In genomic region chr9:112173489-112174222, GRCh38 we compare ENCODE assay signal across 8 cellular contexts. TPM values are rescaled to one million over a fixed set of nuclear protein-coding genes. Genes with fewer than 3 reads are reported as not detected.
DNase-seq lines count a peak whose midpoint lies in the region; ATAC-seq and TF ChIP-seq lines count a peak whose summit lies in the region.
"Had no signal": no experiment of that assay in that cellular context is flagged by ENCODE, and none has a peak within 500 bp of the region (broad histone marks: within the 10 kb centered on the region; RNA-seq: fewer than 3 reads in every experiment).

No MANE protein-coding gene starts in this region.

- intact Hi-C loops in lower leg skin (cut with DNase I; ENCODE audit: low total_unique reads): no loop called here

- peak overlapping the region; percentile 85 for H3K4me2 ChIP-seq in skeletal muscle satellite cell (ENCODE audit: low read length)

- no peak for ATAC-seq in GM21723 (IDR thresholded peaks at IDR 0.05; ENCODE audit: unreplicated experiment)

- TF ChIP-seq POLR2A in lower leg skin (IDR thresholded peaks at IDR 0.05): no peak

- no peak for DNase-seq in GM12864 (ENCODE audit: low read depth)
- no peak for DNase-seq in SJCRH30
- DNase-seq in lower leg skin (ENCODE audit: low spot score in 2 of 2): no peak
- DNase-seq in amniotic stem cell (lab: John Stamatoyannopoulos, UW): no peak

- TF ChIP-seq CTCF in GM12864 (IDR thresholded peaks at IDR 0.05; ENCODE audit: low read depth, low read length, missing control alignments) (no peak), lower leg skin (IDR thresholded peaks at IDR 0.05) (no peak)

- H3K9ac ChIP-seq in skeletal muscle satellite cell (ENCODE audit: low read depth, low read length): no peak overlapping the region

- H3K36me3 ChIP-seq in SJCRH30 (no peaks in the 10 kb centered on the region), esophagus (ENCODE audit: control insufficient read depth in 2 of 2, insufficient read depth in 2 of 2, low read length in 1 of 2) (no peaks in the 10 kb centered on the region), skeletal muscle satellite cell (ENCODE audit: insufficient read depth, low read length) (no peaks in the 10 kb centered on the region)
- H3K36me3 ChIP-seq: pancreas had no signal

- H3K4me1 ChIP-seq in SJCRH30 (no peaks in the 10 kb centered on the region), esophagus (ENCODE audit: control insufficient read depth in 2 of 2, insufficient read depth in 2 of 2, low read length in 1 of 2) (peaks cover 0 to 18% of the 10 kb centered on the region in 2 donors), skeletal muscle satellite cell (ENCODE audit: control insufficient read depth, insufficient read depth, low read length) (peaks cover 8% of the 10 kb centered on the region)

- H3K4me3 ChIP-seq in GM12864 (ENCODE audit: low read depth, low read length) (peak overlapping the region; percentile 57; the same call in 1 of the 2 replicates), SJCRH30 (peak overlapping the region; percentile 74), esophagus (ENCODE audit: low read depth in 1 of 2, low read length in 2 of 2) (peak overlapping the region in 1 of 2 donors; percentile 61), skeletal muscle satellite cell (ENCODE audit: low read length) (peak overlapping the region; percentile 76), lower leg skin (ENCODE audit: low read depth, poor library complexity, severe bottlenecking) (no peak overlapping the region)

- H3K9me3 ChIP-seq in SJCRH30 (replicated peaks): no peaks in the 10 kb centered on the region
- H3K9me3 ChIP-seq in esophagus (ENCODE audit: control insufficient read depth in 2 of 2, insufficient read depth in 1 of 2, low read depth in 1 of 2, low read length in 1 of 2): no peaks in the 10 kb centered on the region
- H3K9me3 ChIP-seq in skeletal muscle satellite cell (replicated peaks; ENCODE audit: low read length): no peaks in the 10 kb centered on the region
- H3K9me3 ChIP-seq: pancreas had no signal

- H3K27ac ChIP-seq in SJCRH30: peak overlapping the region; percentile 57; the same call in 1 of the 2 replicates
- H3K27ac ChIP-seq in esophagus (ENCODE audit: low read depth in 2 of 2, low read length in 1 of 2): peak overlapping the region; percentile 88 to 91

- H3K27me3 ChIP-seq in SJCRH30: no peaks in the 10 kb centered on the region
- no peaks in the 10 kb centered on the region for H3K27me3 ChIP-seq in esophagus (ENCODE audit: control insufficient read depth in 1 of 2, insufficient read depth in 2 of 2, low read length in 2 of 2)
- H3K27me3 ChIP-seq in skeletal muscle satellite cell (ENCODE audit: control insufficient read depth, insufficient read depth, low read length): no peaks in the 10 kb centered on the region
- H3K27me3 ChIP-seq: pancreas had no signal

- WGBS in esophagus, 2 donors: 83 to 85% methylated on average over 18 of the region's 18 CpGs
- 88 to 90% methylated on average over 18 of the region's 18 CpGs for WGBS in lower leg skin, 2 donors

RNA-seq across cellular contexts. Expression of gene SUSD1, which starts 1.4 kb away (rescaled TPM):
- 17.9 and 19.5 TPM in 2 replicates for total RNA-seq in SJCRH30 (2014; rRNA removed; shearing (Covaris generic))
- polyA plus RNA-seq in esophagus: 1 to 10 TPM; 1.2 to 1.8 TPM
- total RNA-seq in skeletal muscle satellite cell (2012; rRNA removed): 4.3 and 5.5 TPM in 2 replicates
- 1 to 10 TPM; 2.6 to 6.2 (median 3.4) TPM for total RNA-seq in lower leg skin
